ENCODE assay signal across 11 cellular contexts in the genomic region with DNA sequence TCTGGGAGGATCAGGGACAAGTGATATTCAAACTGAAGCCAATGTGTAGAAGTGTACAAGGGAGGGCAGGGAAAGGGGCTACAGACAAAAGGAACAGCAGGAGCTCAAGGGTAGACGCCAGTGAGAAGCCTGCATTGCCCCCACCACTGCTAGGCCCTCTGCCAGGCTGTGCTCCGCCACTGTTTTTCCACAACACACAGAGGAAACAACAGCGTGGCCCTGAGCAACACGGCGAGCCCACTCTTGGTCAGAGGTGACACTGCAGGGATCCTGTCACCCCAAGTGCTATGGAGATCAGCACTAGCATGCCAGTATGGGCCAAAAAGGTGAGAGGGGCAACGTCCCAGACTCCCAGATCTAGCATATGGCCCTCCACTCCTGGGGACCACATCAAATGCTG. TPM values are rescaled to one million over a fixed set of nuclear protein-coding genes. Genes with fewer than 3 reads are reported as not detected.
A peak's percentile ranks its signal among the peaks of the same experiment; 100 is the strongest.
DNase-seq lines count a peak whose midpoint lies in the region; ATAC-seq, FAIRE-seq and TF ChIP-seq lines count a peak whose summit lies in the region.
"Had no signal": no experiment of that assay in that cellular context is flagged by ENCODE, and none has a peak within 500 bp of the region (broad histone marks: within the 10 kb centered on the region; RNA-seq: fewer than 3 reads in every experiment).

No MANE protein-coding gene starts in this region.

- H3K27ac ChIP-seq in astrocyte (ENCODE audit: low read depth, low read length) (no peak overlapping the region), kidney (ENCODE audit: low read depth in 2 of 2, low read length in 2 of 2) (peak overlapping the region; percentile 88 to 91)

- H3K36me3 Mint-ChIP-seq in astrocyte (ENCODE audit: low read depth, unreplicated experiment): peaks cover 7% of the 10 kb centered on the region
- H3K36me3 Mint-ChIP-seq in stimulated activated memory B cell treated with anti-CD40 and anti-IgM and Interleukin-4, amounts not matched to agents 10 μg/mL and 1 μg/mL and 100 μg/mL, for 72 hours: peaks cover 1% of the 10 kb centered on the region

- no peaks in the 10 kb centered on the region for H3K27me3 Mint-ChIP-seq in astrocyte (ENCODE audit: low read depth, unreplicated experiment)
- H3K27me3 Mint-ChIP-seq in stimulated activated memory B cell treated with anti-CD40 and anti-IgM and Interleukin-4, amounts not matched to agents 10 μg/mL and 1 μg/mL and 100 μg/mL, for 72 hours: no peaks in the 10 kb centered on the region

- H3K4me1 ChIP-seq in astrocyte (ENCODE audit: insufficient read depth, low read length) (peaks cover 61% of the 10 kb centered on the region), kidney (ENCODE audit: control insufficient read depth in 1 of 2, insufficient read depth in 1 of 2, low read depth in 1 of 2, low read length in 2 of 2) (peaks cover 60 to 74% of the 10 kb centered on the region in 2 donors)

- no peaks in the 10 kb centered on the region for H3K9me3 Mint-ChIP-seq in astrocyte (ENCODE audit: unreplicated experiment)
- no peaks in the 10 kb centered on the region for H3K9me3 Mint-ChIP-seq in stimulated activated memory B cell treated with anti-CD40 and anti-IgM and Interleukin-4, amounts not matched to agents 10 μg/mL and 1 μg/mL and 100 μg/mL, for 72 hours

- H3K27ac Mint-ChIP-seq in astrocyte (ENCODE audit: unreplicated experiment): peak overlapping the region; percentile 72
- H3K27ac Mint-ChIP-seq in stimulated activated memory B cell treated with anti-CD40 and anti-IgM and Interleukin-4, amounts not matched to agents 10 μg/mL and 1 μg/mL and 100 μg/mL, for 72 hours: peak overlapping the region; percentile 50

- TF ChIP-seq CTCF in astrocyte (IDR thresholded peaks at IDR 0.05; ENCODE audit: insufficient read depth, low read depth, low read length) (no peak), kidney (IDR thresholded peaks at IDR 0.05; ENCODE audit: borderline replicate concordance, extremely low read depth, insufficient read depth) (no peak)

- H4K20me1 ChIP-seq in astrocyte (ENCODE audit: insufficient read depth, low read length): peaks cover 44% of the 10 kb centered on the region

- H2AFZ ChIP-seq in astrocyte (ENCODE audit: low read depth, low read length): no peak overlapping the region

- H3K4me3 Mint-ChIP-seq in astrocyte (ENCODE audit: unreplicated experiment): no peak overlapping the region
- no peak overlapping the region for H3K4me3 Mint-ChIP-seq in stimulated activated memory B cell treated with anti-CD40 and anti-IgM and Interleukin-4, amounts not matched to agents 10 μg/mL and 1 μg/mL and 100 μg/mL, for 72 hours

- no peaks in the 10 kb centered on the region for H3K79me2 ChIP-seq in astrocyte (ENCODE audit: insufficient read depth, low read length)

- FAIRE-seq in astrocyte (lab: Jason Lieb, UNC): no peak
- no peak for FAIRE-seq in kidney (lab: Jason Lieb, UNC)
- FAIRE-seq: GM12878 had no signal

- H3K9me3 ChIP-seq in astrocyte (ENCODE audit: insufficient read depth, low read depth, low read length): no peaks in the 10 kb centered on the region
- H3K9me3 ChIP-seq in kidney (ENCODE audit: control insufficient read depth in 1 of 2, low read length in 2 of 2): no peaks in the 10 kb centered on the region

- ATAC-seq in stimulated activated memory B cell treated with anti-CD40 and anti-IgM and Interleukin-4, amounts not matched to agents 10 μg/mL and 1 μg/mL and 100 μg/mL, for 72 hours: no peak
- ATAC-seq: GM12878 had no signal

- H3K9ac ChIP-seq in astrocyte (ENCODE audit: low read length) (no peak overlapping the region), kidney (ENCODE audit: low read length in 2 of 2) (peak overlapping the region in 1 of 2 donors; percentile 5)

- H3K27me3 ChIP-seq in astrocyte (ENCODE audit: insufficient read depth, low read length): no peaks in the 10 kb centered on the region

- H3K36me3 ChIP-seq in astrocyte (ENCODE audit: insufficient read depth, low read length) (no peaks in the 10 kb centered on the region), kidney (ENCODE audit: control insufficient read depth in 1 of 2, insufficient read depth in 2 of 2, low read length in 2 of 2) (no peaks in the 10 kb centered on the region)

- peak; percentile 8 for DNase-seq in NCI-H1092 treated with DMSO at 0.1 percent for 48 hours (lab: John Stamatoyannopoulos, UW)
- DNase-seq in NCI-H1092 (lab: John Stamatoyannopoulos, UW): no peak
- no peak for DNase-seq in astrocyte (ENCODE audit: low read depth)
- peak; percentile 57 for DNase-seq in kidney
- no peak for DNase-seq in NCI-H1105 treated with DMSO at 0.1 percent for 48 hours (lab: John Stamatoyannopoulos, UW)
- no peak for DNase-seq in NCI-H1105 (lab: John Stamatoyannopoulos, UW)
- DNase-seq in NCI-H345 (lab: John Stamatoyannopoulos, UW): no peak
- DNase-seq: 8988T had no signal

- peaks cover 55% of the 10 kb centered on the region for H3K4me1 Mint-ChIP-seq in astrocyte (ENCODE audit: low read depth, unreplicated experiment)
- peaks cover 37% of the 10 kb centered on the region for H3K4me1 Mint-ChIP-seq in stimulated activated memory B cell treated with anti-CD40 and anti-IgM and Interleukin-4, amounts not matched to agents 10 μg/mL and 1 μg/mL and 100 μg/mL, for 72 hours

- H3K4me3 ChIP-seq in astrocyte (ENCODE audit: insufficient read depth, low read depth, low read length) (no peak overlapping the region), kidney (ENCODE audit: low read length in 2 of 2) (no peak overlapping the region)
- H3K4me3 ChIP-seq: GM12878, lung had no signal

- intact Hi-C loops in kidney (cut with DNase I): no loop called here

- no peak overlapping the region for H3K4me2 ChIP-seq in astrocyte (ENCODE audit: low read length)

RNA-seq across cellular contexts. Expression of gene MYO18A, which starts 23.4 kb away (rescaled TPM):
- total RNA-seq in astrocyte (35.5 and 45.9 TPM in 2 replicates), kidney (60.7 TPM)
- 25.6 TPM for polyA plus RNA-seq in kidney (ENCODE audit: insufficient read depth, low read depth, low replicate concordance)

Comparison
In these comparisons a context has a peak if more than half of its experiments do, and no peak if none do; other contexts are left out.
1. DNase-seq: peak in NCI-H1092 treated with DMSO at 0.1 percent for 48 hours (single experiment) and kidney (single experiment); none in NCI-H1092 (single experiment), astrocyte (single experiment), NCI-H1105 treated with DMSO at 0.1 percent for 48 hours (single experiment), NCI-H1105 (single experiment) and NCI-H345 (single experiment).